19 cellular contexts compared by ENCODE assay signal in genomic region chr22:24291538-24292201, GRCh38. TPM values are rescaled to one million over a fixed set of nuclear protein-coding genes. Genes with fewer than 3 reads are reported as not detected.
DNase-seq lines count a peak whose midpoint lies in the region; ATAC-seq and TF ChIP-seq lines count a peak whose summit lies in the region.
"Had no signal": no experiment of that assay in that cellular context is flagged by ENCODE, and none has a peak within 500 bp of the region (broad histone marks: within the 10 kb centered on the region; RNA-seq: fewer than 3 reads in every experiment).

No MANE protein-coding gene starts in this region.

- no peaks in the 10 kb centered on the region for H3K27me3 ChIP-seq in Panc1 (ENCODE audit: control insufficient read depth, insufficient read depth, low read length)
- H3K27me3 ChIP-seq: SJSA1 had no signal

- in situ Hi-C loops in Panc1 (cut with HindIII; ENCODE audit: low pct_unique_long_range_greater_than_20kb, low sequenced_read_pairs), result no loop called here

- TF ChIP-seq CTCF in C4-2B (conservative IDR thresholded peaks at IDR 0.05), result no peak
- no peak for TF ChIP-seq CTCF in Panc1 (IDR thresholded peaks at IDR 0.05)

- H3K4me1 Mint-ChIP-seq in stimulated activated effector memory CD8-positive, alpha-beta T cell treated with anti-CD3 and anti-CD28 coated beads, Interleukin-12 subunit alpha, Interleukin-12 subunit beta, amount 100 ng/mL, for 72 hours, result peaks cover 34% of the 10 kb centered on the region

- no peaks in the 10 kb centered on the region for H3K36me3 ChIP-seq in Panc1 (ENCODE audit: control insufficient read depth, insufficient read depth, low read length)
- H3K36me3 ChIP-seq: SJSA1 had no signal

- no peaks in the 10 kb centered on the region for H3K9me3 Mint-ChIP-seq in stimulated activated effector memory CD8-positive, alpha-beta T cell treated with anti-CD3 and anti-CD28 coated beads, Interleukin-12 subunit alpha, Interleukin-12 subunit beta, amount 100 ng/mL, for 72 hours
- H3K9me3 Mint-ChIP-seq: activated naive CD4-positive, alpha-beta T cell treated with anti-CD3 and anti-CD28 coated beads for 36 hours; dendritic cell treated with granulocyte-macrophage colony-stimulating factor and Interleukin-4, amounts not matched to agents 40 ng/mL and 50 ng/mL, for 4 days had no signal

- no peak overlapping the region for H3K4me3 Mint-ChIP-seq in stimulated activated effector memory CD8-positive, alpha-beta T cell treated with anti-CD3 and anti-CD28 coated beads, Interleukin-12 subunit alpha, Interleukin-12 subunit beta, amount 100 ng/mL, for 72 hours
- H3K4me3 Mint-ChIP-seq: activated CD4-positive, alpha-beta T cell treated with anti-CD3 and anti-CD28 coated beads for 36 hours; activated naive CD4-positive, alpha-beta T cell treated with anti-CD3 and anti-CD28 coated beads for 36 hours; dendritic cell treated with granulocyte-macrophage colony-stimulating factor and Interleukin-4, amounts not matched to agents 40 ng/mL and 50 ng/mL, for 4 days had no signal

- DNase-seq in Panc1 (ENCODE audit: low read depth, low spot score) (no peak), left lobe of liver (ENCODE audit: low spot score) (no peak), RKO (ENCODE audit: low spot score) (no peak), head of caudate nucleus (no peak)
- no peak for DNase-seq in stimulated activated effector memory CD8-positive, alpha-beta T cell treated with anti-CD3 and anti-CD28 coated beads, Interleukin-12 subunit alpha, Interleukin-12 subunit beta, amount 100 ng/mL, for 72 hours (ENCODE audit: low spot score in 2 of 2)
- DNase-seq: activated CD4-positive, alpha-beta T cell treated with anti-CD3 and anti-CD28 coated beads for 36 hours; activated naive CD4-positive, alpha-beta T cell treated with anti-CD3 and anti-CD28 coated beads for 36 hours; erythroblast; mucosa of descending colon; NCI-H1436 treated with DMSO at 0.1 percent for 48 hours; NCI-H446 treated with DMSO at 0.1 percent for 48 hours; T1000 had no signal

- H3K27ac ChIP-seq in C4-2B, result peak overlapping the region; percentile 87
- H3K27ac ChIP-seq in Panc1 (ENCODE audit: low read length), result peak overlapping the region; percentile 51; the same call in 1 of the 2 replicates

- CTCF ChIA-PET in Panc1 (lab: Charles Lee), result no interaction called here

- H3K27ac Mint-ChIP-seq in stimulated activated effector memory CD8-positive, alpha-beta T cell treated with anti-CD3 and anti-CD28 coated beads, Interleukin-12 subunit alpha, Interleukin-12 subunit beta, amount 100 ng/mL, for 72 hours, result peak overlapping the region; percentile 56
- H3K27ac Mint-ChIP-seq: activated CD4-positive, alpha-beta T cell treated with anti-CD3 and anti-CD28 coated beads for 36 hours; activated naive CD4-positive, alpha-beta T cell treated with anti-CD3 and anti-CD28 coated beads for 36 hours; dendritic cell treated with granulocyte-macrophage colony-stimulating factor and Interleukin-4, amounts not matched to agents 40 ng/mL and 50 ng/mL, for 4 days had no signal

- POLR2A ChIA-PET in Panc1 (lab: Charles Lee), result no interaction called here

- no TSS peak for BruUV-seq in Panc1 (replicated peaks; lab: Mats Ljungman, UMichigan)

- no peaks in the 10 kb centered on the region for H3K36me3 Mint-ChIP-seq in stimulated activated effector memory CD8-positive, alpha-beta T cell treated with anti-CD3 and anti-CD28 coated beads, Interleukin-12 subunit alpha, Interleukin-12 subunit beta, amount 100 ng/mL, for 72 hours

- no peak overlapping the region for H3K4me3 ChIP-seq in Panc1 (ENCODE audit: low read depth in 2 of 2, low read length in 2 of 2)
- H3K4me3 ChIP-seq: mucosa of descending colon, SJSA1, skin epidermis had no signal

- peaks cover 19% of the 10 kb centered on the region for H3K4me1 ChIP-seq in Panc1 (ENCODE audit: control insufficient read depth, insufficient read depth, low read length)

- no peaks in the 10 kb centered on the region for H3K9me3 ChIP-seq in Panc1 (ENCODE audit: control insufficient read depth, insufficient read depth, low read depth, low read length)
- H3K9me3 ChIP-seq: mucosa of descending colon, SJSA1 had no signal

- ATAC-seq in Panc1 (no peak), left lobe of liver (peak; percentile 18), GM18502 (IDR thresholded peaks at IDR 0.05; ENCODE audit: poor library complexity, unreplicated experiment) (no peak), HG02759 (IDR thresholded peaks at IDR 0.05; ENCODE audit: unreplicated experiment) (no peak)
- no peak for ATAC-seq in stimulated activated effector memory CD8-positive, alpha-beta T cell treated with anti-CD3 and anti-CD28 coated beads, Interleukin-12 subunit alpha, Interleukin-12 subunit beta, amount 100 ng/mL, for 72 hours
- ATAC-seq: activated CD4-positive, alpha-beta T cell treated with anti-CD3 and anti-CD28 coated beads for 36 hours had no signal

- intact Hi-C loops in Panc1 (cut with micrococcal nuclease; ENCODE audit: unreplicated experiment), result no loop called here
- intact Hi-C loops in head of caudate nucleus (cut with DNase I), result no loop called here

RNA-seq across cellular contexts. Expression of gene SPECC1L, which starts 21.0 kb away (rescaled TPM):
- total RNA-seq in Panc1 (2021; ENCODE audit: unreplicated experiment) (43.3 TPM), left lobe of liver (25.2 TPM)
- 17.7 TPM for polyA plus RNA-seq in Panc1 (2012; ENCODE audit: insufficient read length)

RNA-seq across cellular contexts. Expression of gene GGT5, which starts 46.8 kb away (rescaled TPM):
- total RNA-seq in Panc1 (2021; ENCODE audit: unreplicated experiment), result 3.6 TPM
- 3.3 TPM for polyA plus RNA-seq in Panc1 (2012; ENCODE audit: insufficient read length)
- total RNA-seq in left lobe of liver, result 11.5 TPM
- total RNA-seq: activated naive CD4-positive, alpha-beta T cell treated with anti-CD3 and anti-CD28 coated beads for 36 hours; H1 had no signal
